Comparison of ENCODE assay signal across 20 cellular contexts in genomic region chr5:168976311-168976893, GRCh38.
A peak's percentile ranks its signal among the peaks of the same experiment; 100 is the strongest.
DNase-seq lines count a peak whose midpoint lies in the region; ATAC-seq and TF ChIP-seq lines count a peak whose summit lies in the region.
"Had no signal": no experiment of that assay in that cellular context is flagged by ENCODE, and none has a peak within 500 bp of the region (broad histone marks: within the 10 kb centered on the region; RNA-seq: fewer than 3 reads in every experiment).

No MANE protein-coding gene starts in this region.

- TF ChIP-seq CTCF in GM23338 (conservative IDR thresholded peaks at IDR 0.05; ENCODE audit: low read depth in 2 of 2) (no peak), endodermal cell (conservative IDR thresholded peaks at IDR 0.05) (no peak), right atrium auricular region (IDR thresholded peaks at IDR 0.05) (no peak)

- H4K20me1 ChIP-seq in GM23338 (replicated peaks; ENCODE audit: insufficient read depth) = no peaks in the 10 kb centered on the region

- no peaks in the 10 kb centered on the region for H3F3A ChIP-seq in GM23338 (replicated peaks; ENCODE audit: low read depth)

- H3K9me2 ChIP-seq in GM23338 (ENCODE audit: insufficient read depth) = peaks cover 5% of the 10 kb centered on the region; the same call in 1 of the 2 replicates

- peak; percentile 57 for DNase-seq in AG08395 (ENCODE audit: low spot score)
- no peak for DNase-seq in GM23338 (ENCODE audit: low spot score)
- DNase-seq in amniotic epithelial cell (ENCODE audit: low read depth) = peak; percentile 72
- peak; percentile 58 for DNase-seq in glomerular visceral epithelial cell (ENCODE audit: extremely low spot score)
- no peak for DNase-seq in endodermal cell
- no peak for DNase-seq in natural killer cell treated with Interleukin-12 subunit alpha and Interleukin-12 subunit beta and Interleukin-15 and Interleukin-18, amount 100 ng/mL, for 72 hours (ENCODE audit: low spot score)
- DNase-seq in right atrium auricular region (ENCODE audit: low spot score) = no peak
- DNase-seq: 8988T; activated CD8-positive, alpha-beta T cell treated with anti-CD3 and anti-CD28 coated beads, Interleukin-2, amount 10 ng/mL, durations not matched to agents 7 days and 5 days; activated effector memory CD4-positive, alpha-beta T cell treated with Interleukin-2 at 50 U/mL for 16 hours; activated T-cell treated with anti-CD3 and anti-CD28 coated beads for 4 hours; GOT3; KG1; NCI-H1436; NCI-H526 had no signal

- H3K36me3 Mint-ChIP-seq in GM23338 (ENCODE audit: low read depth) (no peaks in the 10 kb centered on the region), endodermal cell (ENCODE audit: low read depth) (no peaks in the 10 kb centered on the region)
- no peaks in the 10 kb centered on the region for H3K36me3 Mint-ChIP-seq in natural killer cell treated with Interleukin-12 subunit alpha and Interleukin-12 subunit beta and Interleukin-15 and Interleukin-18, amount 100 ng/mL, for 72 hours
- H3K36me3 Mint-ChIP-seq: CD14-positive monocyte had no signal

- H3K4me1 Mint-ChIP-seq in GM23338 (peaks cover 21% of the 10 kb centered on the region), endodermal cell (peaks cover 18% of the 10 kb centered on the region)
- H3K4me1 Mint-ChIP-seq in natural killer cell treated with Interleukin-12 subunit alpha and Interleukin-12 subunit beta and Interleukin-15 and Interleukin-18, amount 100 ng/mL, for 72 hours (ENCODE audit: low read depth in 2 of 2) = no peaks in the 10 kb centered on the region
- H3K4me1 Mint-ChIP-seq: CD14-positive monocyte had no signal

- H3K4me3 Mint-ChIP-seq in GM23338 = no peak overlapping the region
- no peak overlapping the region for H3K4me3 Mint-ChIP-seq in endodermal cell
- H3K4me3 Mint-ChIP-seq in natural killer cell treated with Interleukin-12 subunit alpha and Interleukin-12 subunit beta and Interleukin-15 and Interleukin-18, amount 100 ng/mL, for 72 hours = no peak overlapping the region
- H3K4me3 Mint-ChIP-seq: activated CD8-positive, alpha-beta T cell treated with anti-CD3 and anti-CD28 coated beads, Interleukin-2, amount 10 ng/mL, durations not matched to agents 7 days and 5 days; CD14-positive monocyte had no signal

- H3K4me3 ChIP-seq in GM23338 (no peak overlapping the region), endodermal cell (ENCODE audit: low read length) (no peak overlapping the region), right atrium auricular region (no peak overlapping the region)
- H3K4me3 ChIP-seq: esophagus muscularis mucosa had no signal

- no peak overlapping the region; the same call in 1 of the 2 replicates for H2AFZ ChIP-seq in GM23338

- H3K27ac Mint-ChIP-seq in GM23338 (no peak overlapping the region), endodermal cell (no peak overlapping the region)
- no peak overlapping the region for H3K27ac Mint-ChIP-seq in natural killer cell treated with Interleukin-12 subunit alpha and Interleukin-12 subunit beta and Interleukin-15 and Interleukin-18, amount 100 ng/mL, for 72 hours
- H3K27ac Mint-ChIP-seq: activated CD8-positive, alpha-beta T cell treated with anti-CD3 and anti-CD28 coated beads, Interleukin-2, amount 10 ng/mL, durations not matched to agents 7 days and 5 days; CD14-positive monocyte had no signal

- H3K9me3 Mint-ChIP-seq in GM23338 (no peaks in the 10 kb centered on the region), endodermal cell (no peaks in the 10 kb centered on the region)
- no peaks in the 10 kb centered on the region for H3K9me3 Mint-ChIP-seq in natural killer cell treated with Interleukin-12 subunit alpha and Interleukin-12 subunit beta and Interleukin-15 and Interleukin-18, amount 100 ng/mL, for 72 hours
- H3K9me3 Mint-ChIP-seq: CD14-positive monocyte had no signal

- no peaks in the 10 kb centered on the region for H3K79me2 ChIP-seq in GM23338 (replicated peaks; ENCODE audit: insufficient read depth)

- 83 to 100% methylated on average over 1 of the region's 1 CpG for WGBS in endodermal cell (ENCODE audit: insufficient coverage in 1 of 2, insufficient read length in 1 of 2), 2 experiments

- no peak overlapping the region for H3K9ac ChIP-seq in endodermal cell (ENCODE audit: extremely low read depth, low read length, poor library complexity, severe bottlenecking)

- peak overlapping the region; percentile 55 for H3K4me2 ChIP-seq in GM23338

- no peak for ATAC-seq in GM23338
- no peak for ATAC-seq in natural killer cell treated with Interleukin-12 subunit alpha and Interleukin-12 subunit beta and Interleukin-15 and Interleukin-18, amount 100 ng/mL, for 72 hours
- ATAC-seq in GM21825 (IDR thresholded peaks at IDR 0.05; ENCODE audit: unreplicated experiment) = no peak
- ATAC-seq: activated CD4-positive, CD25-positive, alpha-beta regulatory T cell treated with anti-CD3 and anti-CD28 coated beads, Interleukin-2, amount 50 U/mL, for 24 hours; activated CD8-positive, alpha-beta T cell treated with anti-CD3 and anti-CD28 coated beads, Interleukin-2, amount 10 ng/mL, durations not matched to agents 7 days and 5 days; Panc1 had no signal

- H3K9me3 ChIP-seq in endodermal cell (ENCODE audit: control insufficient read depth, low read length) (no peaks in the 10 kb centered on the region), right atrium auricular region (no peaks in the 10 kb centered on the region)
- H3K9me3 ChIP-seq: esophagus muscularis mucosa had no signal

- H3K4me1 ChIP-seq in GM23338 (ENCODE audit: insufficient read depth) (peaks cover 14% of the 10 kb centered on the region; the same call in 1 of the 2 replicates), endodermal cell (ENCODE audit: control insufficient read depth, insufficient read depth, low read length) (no peaks in the 10 kb centered on the region), right atrium auricular region (peaks cover 0 to 47% of the 10 kb centered on the region in 2 donors)

- H3K27me3 Mint-ChIP-seq in GM23338 (ENCODE audit: insufficient read depth, low read depth, poor library complexity) (peaks cover 2% of the 10 kb centered on the region), endodermal cell (ENCODE audit: insufficient read depth) (peaks cover 20% of the 10 kb centered on the region)
- peaks cover 21 to 41% of the 10 kb centered on the region in 2 donors for H3K27me3 Mint-ChIP-seq in natural killer cell treated with Interleukin-12 subunit alpha and Interleukin-12 subunit beta and Interleukin-15 and Interleukin-18, amount 100 ng/mL, for 72 hours

- no peaks in the 10 kb centered on the region for H3K36me3 ChIP-seq in GM23338 (ENCODE audit: insufficient read depth)
- no peaks in the 10 kb centered on the region for H3K36me3 ChIP-seq in endodermal cell (ENCODE audit: control insufficient read depth, insufficient read depth, low read length)
- H3K36me3 ChIP-seq in right atrium auricular region = no peaks in the 10 kb centered on the region
- H3K36me3 ChIP-seq: esophagus muscularis mucosa had no signal

- H3K27me3 ChIP-seq in GM23338 (ENCODE audit: insufficient read depth) (no peaks in the 10 kb centered on the region), endodermal cell (ENCODE audit: control insufficient read depth, insufficient read depth, low read length, poor library complexity, severe bottlenecking) (peaks cover 11% of the 10 kb centered on the region), right atrium auricular region (no peaks in the 10 kb centered on the region)
- H3K27me3 ChIP-seq: esophagus muscularis mucosa had no signal

- H3K27ac ChIP-seq in GM23338 (ENCODE audit: low read depth) (no peak overlapping the region), endodermal cell (ENCODE audit: low read depth, low read length) (no peak overlapping the region), right atrium auricular region (no peak overlapping the region)
- H3K27ac ChIP-seq: esophagus muscularis mucosa had no signal

TF ChIP-seq in GM23338, 12 proteins besides CTCF, POLR2A, EP300 and RAD21 (continues in another document):
- TF ChIP-seq, protein P1, sequence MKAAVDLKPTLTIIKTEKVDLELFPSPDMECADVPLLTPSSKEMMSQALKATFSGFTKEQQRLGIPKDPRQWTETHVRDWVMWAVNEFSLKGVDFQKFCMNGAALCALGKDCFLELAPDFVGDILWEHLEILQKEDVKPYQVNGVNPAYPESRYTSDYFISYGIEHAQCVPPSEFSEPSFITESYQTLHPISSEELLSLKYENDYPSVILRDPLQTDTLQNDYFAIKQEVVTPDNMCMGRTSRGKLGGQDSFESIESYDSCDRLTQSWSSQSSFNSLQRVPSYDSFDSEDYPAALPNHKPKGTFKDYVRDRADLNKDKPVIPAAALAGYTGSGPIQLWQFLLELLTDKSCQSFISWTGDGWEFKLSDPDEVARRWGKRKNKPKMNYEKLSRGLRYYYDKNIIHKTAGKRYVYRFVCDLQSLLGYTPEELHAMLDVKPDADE (IDR thresholded peaks at IDR 0.05) = no peak
- TF ChIP-seq REST (IDR thresholded peaks at IDR 0.05; ENCODE audit: unreplicated experiment) = no peak
- TF ChIP-seq JUNB (IDR thresholded peaks at IDR 0.05; ENCODE audit: unreplicated experiment) = no peak
- TF ChIP-seq EZH2 (IDR thresholded peaks at IDR 0.05; ENCODE audit: low read depth, unreplicated experiment) = no peak
- no peak for TF ChIP-seq STAT1 (IDR thresholded peaks at IDR 0.05; ENCODE audit: unreplicated experiment)
- TF ChIP-seq NANOG (IDR thresholded peaks at IDR 0.05; ENCODE audit: borderline replicate concordance) = no peak
- TF ChIP-seq POLR2AphosphoS5 (IDR thresholded peaks at IDR 0.05; ENCODE audit: low read depth) = no peak

Comparison
In these comparisons a context has a peak if more than half of its experiments do, and no peak if none do; other contexts are left out.
1. DNase-seq: peak in AG08395 (single experiment), amniotic epithelial cell (single experiment) and glomerular visceral epithelial cell (single experiment); none in GM23338 (single experiment), endodermal cell (single experiment), natural killer cell treated with Interleukin-12 subunit alpha and Interleukin-12 subunit beta and Interleukin-15 and Interleukin-18, amount 100 ng/mL, for 72 hours (single experiment) and right atrium auricular region (single experiment).